ENCODE assay signal across 8 cellular contexts in the genomic region with DNA sequence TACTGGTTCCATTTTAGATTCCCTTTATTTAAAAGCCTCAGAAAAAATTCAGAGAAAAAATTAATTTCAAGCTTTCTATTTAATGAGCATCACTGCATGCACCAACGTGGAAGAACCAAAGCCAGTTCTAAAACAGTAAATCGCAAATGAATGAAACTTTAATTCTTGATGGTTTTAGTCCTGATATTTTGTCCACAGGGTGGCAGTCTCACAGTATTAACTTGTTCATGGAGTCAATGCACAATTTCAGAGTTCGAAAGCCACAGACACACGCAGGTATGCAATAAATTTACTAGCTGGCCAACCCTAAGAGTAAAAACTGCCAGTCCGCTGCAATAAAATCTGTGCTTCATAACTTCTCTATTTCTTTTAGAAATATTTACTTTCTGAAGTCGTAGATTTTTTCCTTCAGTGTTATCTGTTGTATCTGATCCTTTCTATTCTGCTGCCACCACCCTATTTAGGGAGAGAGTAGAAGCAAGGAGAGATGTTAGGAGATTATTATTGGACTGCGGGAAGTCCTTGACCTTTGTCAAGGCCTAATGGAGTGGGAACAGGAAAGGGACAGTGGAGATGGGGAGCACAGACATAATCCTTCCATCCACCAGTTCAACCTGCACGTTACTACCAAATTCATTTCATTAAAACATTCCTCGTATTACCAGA. TPM values are rescaled to one million over a fixed set of nuclear protein-coding genes. Genes with fewer than 3 reads are reported as not detected.
DNase-seq lines count a peak whose midpoint lies in the region; ATAC-seq and TF ChIP-seq lines count a peak whose summit lies in the region.

No MANE protein-coding gene starts in this region.

- H3K4me1 ChIP-seq in endodermal cell (ENCODE audit: control insufficient read depth, insufficient read depth, low read length) (peaks cover 4% of the 10 kb centered on the region), muscle layer of duodenum (ENCODE audit: control insufficient read depth in 1 of 2, insufficient read depth in 2 of 2, low read length in 2 of 2) (peaks cover 18 to 53% of the 10 kb centered on the region in 2 donors)

- DNase-seq in activated T-cell treated with anti-CD3 and anti-CD28 coated beads for 24 hours (ENCODE audit: low read depth) (peak; percentile 24), T-helper 22 cell (ENCODE audit: low read depth) (peak; percentile 4), endodermal cell (no peak)
- no peak for DNase-seq in activated T-cell treated with anti-CD3 and anti-CD28 coated beads, Interleukin-2, amount 50 U/mL, for 1 hour

- peaks cover 18% of the 10 kb centered on the region for H3K36me3 Mint-ChIP-seq in endodermal cell (ENCODE audit: low read depth)

- H3K27me3 Mint-ChIP-seq in endodermal cell (ENCODE audit: insufficient read depth) = no peaks in the 10 kb centered on the region

- 78 to 88% methylated on average over 5 to 8 of the region's 9 CpGs for WGBS in endodermal cell (ENCODE audit: insufficient coverage in 1 of 2, insufficient read length in 1 of 2), 2 experiments

- TF ChIP-seq CTCF in endodermal cell (conservative IDR thresholded peaks at IDR 0.05) = peak; percentile 74

- TF ChIP-seq EP300 in Ishikawa (IDR thresholded peaks at IDR 0.05; ENCODE audit: borderline replicate concordance) = no peak

- H3K4me1 Mint-ChIP-seq in endodermal cell = peaks cover 26% of the 10 kb centered on the region

- H3K4me3 Mint-ChIP-seq in endodermal cell = no peak overlapping the region

- H3K9me3 ChIP-seq in endodermal cell (ENCODE audit: control insufficient read depth, low read length) (peaks cover 15% of the 10 kb centered on the region), muscle layer of duodenum (ENCODE audit: control insufficient read depth in 1 of 2, low read length in 2 of 2) (no peaks in the 10 kb centered on the region)

- H3K4me3 ChIP-seq in endodermal cell (ENCODE audit: low read length) (no peak overlapping the region), muscle layer of duodenum (ENCODE audit: low read depth in 1 of 2, low read length in 2 of 2) (no peak overlapping the region)

- peaks cover 8% of the 10 kb centered on the region for H3K9me3 Mint-ChIP-seq in endodermal cell

- H3K27ac ChIP-seq in endodermal cell (ENCODE audit: low read depth, low read length) = no peak overlapping the region
- H3K27ac ChIP-seq in muscle layer of duodenum (ENCODE audit: low read length) = peak overlapping the region; percentile 37

- peak; percentile 50 for TF ChIP-seq RAD21 in Ishikawa (IDR thresholded peaks at IDR 0.05; ENCODE audit: low read depth)

- peaks cover 18% of the 10 kb centered on the region for H3K36me3 ChIP-seq in endodermal cell (ENCODE audit: control insufficient read depth, insufficient read depth, low read length)
- H3K36me3 ChIP-seq in muscle layer of duodenum (ENCODE audit: control insufficient read depth in 1 of 2, insufficient read depth in 2 of 2, low read length in 2 of 2) = no peaks in the 10 kb centered on the region

- H3K27me3 ChIP-seq in endodermal cell (ENCODE audit: control insufficient read depth, insufficient read depth, low read length, poor library complexity, severe bottlenecking) (no peaks in the 10 kb centered on the region), muscle layer of duodenum (ENCODE audit: low read depth, low read length) (no peaks in the 10 kb centered on the region)

- no peak overlapping the region for H3K27ac Mint-ChIP-seq in endodermal cell

- no peak for TF ChIP-seq POLR2A in GM18505 (IDR thresholded peaks at IDR 0.05; ENCODE audit: borderline replicate concordance, extremely low read depth, insufficient read depth, insufficient read length)

- H3K9ac ChIP-seq in endodermal cell (ENCODE audit: extremely low read depth, low read length, poor library complexity, severe bottlenecking) = no peak overlapping the region

- ATAC-seq in GM18505 (IDR thresholded peaks at IDR 0.05; ENCODE audit: unreplicated experiment) = no peak
- no peak for ATAC-seq in HG02588 (IDR thresholded peaks at IDR 0.05; ENCODE audit: unreplicated experiment)

TF ChIP-seq in Ishikawa, 13 proteins besides CTCF, POLR2A, EP300 and RAD21:
- TF ChIP-seq NFIC (IDR thresholded peaks at IDR 0.05) = no peak
- TF ChIP-seq EGR1 (IDR thresholded peaks at IDR 0.05) = no peak
- TF ChIP-seq ZBTB7A (IDR thresholded peaks at IDR 0.05; ENCODE audit: low read depth) = no peak
- no peak for TF ChIP-seq FOXM1 (IDR thresholded peaks at IDR 0.05; ENCODE audit: borderline replicate concordance, low read depth)
- TF ChIP-seq CEBPB (IDR thresholded peaks at IDR 0.05) = no peak
- no peak for TF ChIP-seq TEAD4 (IDR thresholded peaks at IDR 0.05)
- TF ChIP-seq TCF12 (IDR thresholded peaks at IDR 0.05; ENCODE audit: low read depth) = no peak
- TF ChIP-seq CREB1 (IDR thresholded peaks at IDR 0.05; ENCODE audit: low read depth) = no peak
- TF ChIP-seq REST (IDR thresholded peaks at IDR 0.05; ENCODE audit: low read depth) = no peak
- TF ChIP-seq MAX (IDR thresholded peaks at IDR 0.05) = no peak
- no peak for TF ChIP-seq USF1 (IDR thresholded peaks at IDR 0.05)
- TF ChIP-seq YY1 (IDR thresholded peaks at IDR 0.05; ENCODE audit: low read depth) = no peak
- TF ChIP-seq TAF1 (IDR thresholded peaks at IDR 0.05; ENCODE audit: low read depth) = no peak

RNA-seq across cellular contexts. Expression of gene WBP4, which starts 7.0 kb away (rescaled TPM):
- total RNA-seq in endodermal cell = 10 to 100 TPM in 1 of 2 donors, 1 to 10 TPM in 1; 8.9 to 15.2 TPM
- polyA plus RNA-seq in endodermal cell (2013, experiment 1 of 2) = 22.9 TPM
- 20.9 TPM for polyA plus RNA-seq in endodermal cell (2013, experiment 2 of 2)

RNA-seq across cellular contexts. Expression of gene ELF1, which starts 35.2 kb away (rescaled TPM):
- 10 to 100 TPM; 36.0 to 44.1 TPM for total RNA-seq in endodermal cell
- 21.2 TPM for polyA plus RNA-seq in endodermal cell (2013, experiment 1 of 2)
- 20.6 TPM for polyA plus RNA-seq in endodermal cell (2013, experiment 2 of 2)

Comparison
In these comparisons a context has a peak if more than half of its experiments do, and no peak if none do; other contexts are left out.
1. DNase-seq: peak in activated T-cell treated with anti-CD3 and anti-CD28 coated beads for 24 hours (single experiment) and T-helper 22 cell (single experiment); none in activated T-cell treated with anti-CD3 and anti-CD28 coated beads, Interleukin-2, amount 50 U/mL, for 1 hour (single experiment) and endodermal cell (single experiment).